24 cellular contexts compared by ENCODE assay signal in the genomic region with DNA sequence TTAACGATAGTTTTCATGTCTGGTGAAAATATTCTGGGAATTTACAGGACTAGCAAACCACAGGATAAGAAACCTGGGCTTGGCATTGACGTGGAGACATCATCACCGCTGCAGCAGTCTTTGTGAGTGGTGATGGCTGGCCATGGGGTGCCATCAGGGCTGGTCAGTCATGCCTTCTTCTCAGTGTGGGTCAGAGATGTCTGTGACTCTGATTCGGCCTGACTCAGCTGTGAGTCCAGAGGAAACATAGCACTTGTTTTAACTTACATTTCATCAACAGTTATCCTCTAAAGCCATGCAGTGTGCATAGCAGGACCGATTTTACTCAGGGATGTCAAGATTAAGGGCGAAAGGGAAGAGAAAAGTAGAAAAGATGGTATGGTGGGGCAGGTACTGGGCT. TPM values are rescaled to one million over a fixed set of nuclear protein-coding genes. Genes with fewer than 3 reads are reported as not detected.
DNase-seq lines count a peak whose midpoint lies in the region; ATAC-seq and TF ChIP-seq lines count a peak whose summit lies in the region.
"Had no signal": no experiment of that assay in that cellular context is flagged by ENCODE, and none has a peak within 500 bp of the region (broad histone marks: within the 10 kb centered on the region; RNA-seq: fewer than 3 reads in every experiment).

No MANE protein-coding gene starts in this region.

- no peak overlapping the region for H3K4me3 ChIP-seq in epithelial cell of esophagus (ENCODE audit: low read length)
- H3K4me3 ChIP-seq: esophagus squamous epithelium, prostate gland, SJCRH30, vagina had no signal

- intact Hi-C loops in activated naive CD4-positive, alpha-beta T cell treated with anti-CD3 and anti-CD28 coated beads for 36 hours (cut with micrococcal nuclease), result loop anchor here (1.0 kb wide), 3 partner anchors 10 to 37 kb away; no protein-coding TSS in a partner anchor

- CTCF ChIA-PET in activated naive CD4-positive, alpha-beta T cell treated with anti-CD3 and anti-CD28 coated beads for 36 hours (lab: Charles Lee), result interaction anchor here (1.1 to 1.7 kb wide), 3 partner anchors 13 to 43 kb away, joined by 3 to 5 read pairs (median 3); no protein-coding TSS in a partner anchor
- CTCF ChIA-PET in activated CD8-positive, alpha-beta T cell treated with anti-CD3 and anti-CD28 coated beads, Interleukin-2, amount 10 ng/mL, durations not matched to agents 7 days and 5 days (lab: Charles Lee), result interaction anchor here (1.0 kb wide), 1 partner anchor 84 kb away, joined by 4 read pairs; no protein-coding TSS in a partner anchor

- no peak for DNase-seq in activated naive CD4-positive, alpha-beta T cell treated with anti-CD3 and anti-CD28 coated beads for 36 hours
- DNase-seq in activated naive CD4-positive, alpha-beta T cell (lab: John Stamatoyannopoulos, UW), result no peak
- DNase-seq in activated CD8-positive, alpha-beta T cell treated with anti-CD3 and anti-CD28 coated beads, Interleukin-2, amount 10 ng/mL, durations not matched to agents 7 days and 5 days, result peak; percentile 19
- DNase-seq in epithelial cell of esophagus (ENCODE audit: low read depth) (peak; percentile 12), DMS 273 treated with DMSO at 0.1 percent for 48 hours (lab: John Stamatoyannopoulos, UW) (no peak), NCI-H1048 (lab: John Stamatoyannopoulos, UW) (no peak), NCI-H526 treated with DMSO at 0.1 percent for 48 hours (lab: John Stamatoyannopoulos, UW) (no peak)
- DNase-seq: activated CD4-positive, CD25-positive, alpha-beta regulatory T cell; DMS79 treated with DMSO at 0.1 percent for 48 hours; esophagus squamous epithelium; IMR-90; NCI-H1694; NCI-H226; PC-3; SJCRH30; small intestine; stimulated activated CD4-positive, alpha-beta T cell treated with anti-CD3 and anti-CD28 coated beads, Interleukin-4, amount 100 ng/mL, for 24 hours had no signal

- ATAC-seq in activated CD8-positive, alpha-beta T cell treated with anti-CD3 and anti-CD28 coated beads, Interleukin-2, amount 10 ng/mL, durations not matched to agents 7 days and 5 days, result peak; percentile 18
- no peak for ATAC-seq in HG02642 (IDR thresholded peaks at IDR 0.05; ENCODE audit: poor library complexity, unreplicated experiment)
- ATAC-seq: left lobe of liver, PC-3 had no signal

- no peak for TF ChIP-seq CTCF in epithelial cell of esophagus (IDR thresholded peaks at IDR 0.05; ENCODE audit: insufficient read depth, low read depth, low read length, missing control alignments)

- H3K27ac Mint-ChIP-seq in activated naive CD4-positive, alpha-beta T cell treated with anti-CD3 and anti-CD28 coated beads for 36 hours, result peak overlapping the region; percentile 96
- peak overlapping the region; percentile 37 for H3K27ac Mint-ChIP-seq in activated CD8-positive, alpha-beta T cell treated with anti-CD3 and anti-CD28 coated beads, Interleukin-2, amount 10 ng/mL, durations not matched to agents 7 days and 5 days

- peaks cover 81% of the 10 kb centered on the region for H3K4me1 Mint-ChIP-seq in activated naive CD4-positive, alpha-beta T cell treated with anti-CD3 and anti-CD28 coated beads for 36 hours (ENCODE audit: low read depth)
- peaks cover 47% of the 10 kb centered on the region for H3K4me1 Mint-ChIP-seq in activated CD8-positive, alpha-beta T cell treated with anti-CD3 and anti-CD28 coated beads, Interleukin-2, amount 10 ng/mL, durations not matched to agents 7 days and 5 days (ENCODE audit: low read depth)
- H3K4me1 Mint-ChIP-seq: CD14-positive monocyte, neural crest cell had no signal

- H3K9me3 Mint-ChIP-seq in activated naive CD4-positive, alpha-beta T cell treated with anti-CD3 and anti-CD28 coated beads for 36 hours, result no peaks in the 10 kb centered on the region
- H3K9me3 Mint-ChIP-seq in activated CD8-positive, alpha-beta T cell treated with anti-CD3 and anti-CD28 coated beads, Interleukin-2, amount 10 ng/mL, durations not matched to agents 7 days and 5 days (ENCODE audit: insufficient read depth), result no peaks in the 10 kb centered on the region
- H3K9me3 Mint-ChIP-seq: CD14-positive monocyte, neural crest cell had no signal

- no peaks in the 10 kb centered on the region for H3K27me3 Mint-ChIP-seq in activated naive CD4-positive, alpha-beta T cell treated with anti-CD3 and anti-CD28 coated beads for 36 hours (ENCODE audit: low read depth)
- no peaks in the 10 kb centered on the region for H3K27me3 Mint-ChIP-seq in activated CD8-positive, alpha-beta T cell treated with anti-CD3 and anti-CD28 coated beads, Interleukin-2, amount 10 ng/mL, durations not matched to agents 7 days and 5 days (ENCODE audit: low read depth)

- H3K36me3 Mint-ChIP-seq in activated naive CD4-positive, alpha-beta T cell treated with anti-CD3 and anti-CD28 coated beads for 36 hours (ENCODE audit: low read depth), result peaks cover 83% of the 10 kb centered on the region
- H3K36me3 Mint-ChIP-seq in activated CD8-positive, alpha-beta T cell treated with anti-CD3 and anti-CD28 coated beads, Interleukin-2, amount 10 ng/mL, durations not matched to agents 7 days and 5 days (ENCODE audit: low read depth), result peaks cover 84% of the 10 kb centered on the region
- H3K36me3 Mint-ChIP-seq: CD14-positive monocyte had no signal

- POLR2A ChIA-PET in activated CD8-positive, alpha-beta T cell treated with anti-CD3 and anti-CD28 coated beads, Interleukin-2, amount 10 ng/mL, durations not matched to agents 7 days and 5 days (lab: Charles Lee), result no interaction called here

- H3K4me3 Mint-ChIP-seq in activated naive CD4-positive, alpha-beta T cell treated with anti-CD3 and anti-CD28 coated beads for 36 hours, result peak overlapping the region; percentile 53
- H3K4me3 Mint-ChIP-seq in activated CD8-positive, alpha-beta T cell treated with anti-CD3 and anti-CD28 coated beads, Interleukin-2, amount 10 ng/mL, durations not matched to agents 7 days and 5 days, result no peak overlapping the region
- H3K4me3 Mint-ChIP-seq: CD14-positive monocyte, neural crest cell had no signal

RNA-seq across cellular contexts. Expression of gene CYFIP2, which starts 33.2 kb away (rescaled TPM):
- 100 to 1,000 TPM; 490 to 492 TPM for total RNA-seq in activated naive CD4-positive, alpha-beta T cell treated with anti-CD3 and anti-CD28 coated beads for 36 hours
- total RNA-seq in activated CD8-positive, alpha-beta T cell treated with anti-CD3 and anti-CD28 coated beads, Interleukin-2, amount 10 ng/mL, durations not matched to agents 7 days and 5 days, result 100 to 1,000 TPM; 512 to 516 TPM

RNA-seq across cellular contexts. Expression of gene ITK, which starts 52.1 kb away (rescaled TPM):
- total RNA-seq in activated naive CD4-positive, alpha-beta T cell treated with anti-CD3 and anti-CD28 coated beads for 36 hours, result 100 to 1,000 TPM; 340 TPM
- 100 to 1,000 TPM; 254 to 263 TPM for total RNA-seq in activated CD8-positive, alpha-beta T cell treated with anti-CD3 and anti-CD28 coated beads, Interleukin-2, amount 10 ng/mL, durations not matched to agents 7 days and 5 days
- total RNA-seq: IMR-90, MCF 10A, neural crest cell, SJCRH30 had no signal

Comparison
In these comparisons a context has a peak if more than half of its experiments do, and no peak if none do; other contexts are left out.
1. DNase-seq: peak in activated CD8-positive, alpha-beta T cell treated with anti-CD3 and anti-CD28 coated beads, Interleukin-2, amount 10 ng/mL, durations not matched to agents 7 days and 5 days (single experiment) and epithelial cell of esophagus (single experiment); none in activated naive CD4-positive, alpha-beta T cell treated with anti-CD3 and anti-CD28 coated beads for 36 hours (single experiment), activated naive CD4-positive, alpha-beta T cell (0 of 4), DMS 273 treated with DMSO at 0.1 percent for 48 hours (single experiment), NCI-H1048 (single experiment) and NCI-H526 treated with DMSO at 0.1 percent for 48 hours (single experiment).